In genomic region chr3:58417075-58417474, GRCh38 we compare ENCODE assay signal across 1 cellular context.
TF ChIP-seq lines count a peak whose summit lies in the region.

No MANE protein-coding gene starts in this region.

TF ChIP-seq in HepG2, 621 proteins besides CTCF, POLR2A, EP300 and RAD21:
- no peak for TF ChIP-seq PHB2 (IDR thresholded peaks at IDR 0.05; ENCODE audit: partially characterized antibody)
TF ChIP-seq in HepG2: peak in this region for 0.
